ENCODE assay signal across 1 cellular context in genomic region chr1:27331922-27332321, GRCh38.
TF ChIP-seq lines count a peak whose summit lies in the region.

No MANE protein-coding gene starts in this region.

TF ChIP-seq in IMR-90, 13 proteins besides CTCF, POLR2A, EP300 and RAD21:
- TF ChIP-seq NFE2L2 (IDR thresholded peaks at IDR 0.05; ENCODE audit: low read depth, low read length) (no peak), CHD1 (IDR thresholded peaks at IDR 0.05; ENCODE audit: low read depth, low read length) (no peak), MXI1 (IDR thresholded peaks at IDR 0.05; ENCODE audit: borderline replicate concordance, low read depth, low read length) (no peak), BHLHE40 (IDR thresholded peaks at IDR 0.05; ENCODE audit: low read depth, low read length) (no peak), FOS (IDR thresholded peaks at IDR 0.05; ENCODE audit: low read depth, low read length) (no peak)
